Comparison of ENCODE assay signal across 1 cellular context in the genomic region with DNA sequence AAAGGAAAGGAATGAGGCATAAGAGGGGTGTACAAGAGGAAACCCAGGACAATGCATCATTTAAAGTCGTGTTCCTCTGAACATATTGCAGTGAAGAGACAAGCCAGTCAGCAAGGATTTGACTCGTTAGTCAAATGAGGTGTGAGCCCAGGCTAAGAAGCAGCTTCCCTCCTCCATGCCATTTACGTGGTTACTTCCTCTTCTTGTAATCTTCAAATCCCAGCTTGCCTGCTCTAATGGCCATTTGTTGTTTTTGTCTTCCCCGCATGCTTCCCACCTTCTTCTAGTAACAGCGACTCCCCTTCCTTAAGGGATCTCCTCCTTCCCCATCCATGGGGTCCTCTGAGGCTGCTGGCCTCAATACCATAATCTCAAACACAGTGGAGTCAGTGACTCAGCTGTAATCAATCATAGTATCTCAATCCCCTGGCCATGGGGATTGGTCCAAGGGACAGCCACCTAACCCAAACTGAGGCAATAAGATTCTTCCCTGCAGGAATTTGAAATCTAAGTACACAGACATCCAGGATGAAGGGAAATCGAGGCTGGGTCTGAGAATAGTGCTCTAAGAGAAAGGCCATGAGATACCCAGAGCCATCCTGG.
A peak's percentile ranks its signal among the peaks of the same experiment; 100 is the strongest.
TF ChIP-seq lines count a peak whose summit lies in the region.

No MANE protein-coding gene starts in this region.

TF ChIP-seq in H1, 55 proteins besides CTCF, POLR2A, EP300 and RAD21:
- no peak for TF ChIP-seq RBBP5 (IDR thresholded peaks at IDR 0.05; ENCODE audit: borderline replicate concordance, low read depth, low read length)
- TF ChIP-seq, protein P1, sequence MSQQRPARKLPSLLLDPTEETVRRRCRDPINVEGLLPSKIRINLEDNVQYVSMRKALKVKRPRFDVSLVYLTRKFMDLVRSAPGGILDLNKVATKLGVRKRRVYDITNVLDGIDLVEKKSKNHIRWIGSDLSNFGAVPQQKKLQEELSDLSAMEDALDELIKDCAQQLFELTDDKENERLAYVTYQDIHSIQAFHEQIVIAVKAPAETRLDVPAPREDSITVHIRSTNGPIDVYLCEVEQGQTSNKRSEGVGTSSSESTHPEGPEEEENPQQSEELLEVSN (IDR thresholded peaks at IDR 0.05) = peak; percentile 53; the same call in 1 of the 2 replicates
